Comparison of ENCODE assay signal across 24 cellular contexts in the genomic region with DNA sequence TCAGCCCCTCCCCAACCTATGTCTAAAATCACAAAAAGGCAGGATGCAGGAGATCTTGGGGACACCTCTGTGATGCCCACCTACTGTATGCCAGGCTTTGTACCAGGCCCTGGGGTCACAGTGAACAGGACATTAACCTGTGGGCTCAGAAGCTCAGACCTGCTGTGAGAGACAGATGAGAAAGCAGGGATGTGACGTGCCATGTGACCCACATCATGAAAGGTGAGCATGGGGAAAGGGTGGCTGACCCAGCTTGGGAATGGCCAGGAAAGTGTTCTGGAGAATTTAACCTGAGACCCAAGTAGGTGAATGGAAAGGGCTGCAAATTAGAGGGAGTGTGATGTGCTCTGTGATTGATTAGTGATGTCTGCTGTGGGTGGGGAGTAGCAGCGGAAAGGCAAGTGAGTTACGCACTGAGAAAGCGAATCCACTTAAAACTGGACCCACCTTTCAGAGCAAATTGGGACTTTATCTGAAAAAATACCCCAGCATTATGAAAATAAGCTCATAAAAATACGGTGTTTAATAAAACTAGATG.
"Had no signal": no experiment of that assay in that cellular context is flagged by ENCODE, and none has a peak within 500 bp of the region (broad histone marks: within the 10 kb centered on the region; RNA-seq: fewer than 3 reads in every experiment).

No MANE protein-coding gene starts in this region.

- H3K27ac ChIP-seq: colonic mucosa, gastrocnemius medialis, heart right ventricle, parathyroid adenoma, skin epidermis, testis had no signal

- FAIRE-seq: endometrium, urothelium cell line had no signal

- DNase-seq: cerebellar nuclear complex; colonic mucosa; effector CD8-positive, alpha-beta T cell; gastrocnemius medialis; heart right ventricle; immature natural killer cell; left colon; left ventricle myocardium superior; mesenchymal stem cell; naive B cell; stimulated activated CD4-positive, alpha-beta T cell treated with anti-CD3 and anti-CD28 coated beads, Interleukin-2, amount 100 ng/mL, for 24 hours; stimulated activated CD4-positive, alpha-beta T cell treated with anti-CD3 and anti-CD28 coated beads, Interleukin-4, amount 100 ng/mL, for 4 hours; stimulated activated naive B cell treated with anti-CD40 and anti-IgM and Interleukin-4, amounts not matched to agents 10 μg/mL and 1 μg/mL and 100 μg/mL, for 72 hours; stimulated activated naive CD8-positive, alpha-beta T cell treated with anti-CD3 and anti-CD28 coated beads, Interleukin-15, amount 100 ng/mL, for 72 hours; testis; trophoblast cell had no signal

- H3K79me2 ChIP-seq: parathyroid adenoma had no signal

- H3K27ac Mint-ChIP-seq: stimulated activated naive B cell treated with anti-CD40 and anti-IgM and Interleukin-4, amounts not matched to agents 10 μg/mL and 1 μg/mL and 100 μg/mL, for 72 hours; stimulated activated naive CD8-positive, alpha-beta T cell treated with anti-CD3 and anti-CD28 coated beads, Interleukin-15, amount 100 ng/mL, for 72 hours had no signal

- ATAC-seq: gastrocnemius medialis; heart right ventricle; left colon; left ventricle myocardium superior; stimulated activated naive B cell treated with anti-CD40 and anti-IgM and Interleukin-4, amounts not matched to agents 10 μg/mL and 1 μg/mL and 100 μg/mL, for 72 hours; stimulated activated naive CD8-positive, alpha-beta T cell treated with anti-CD3 and anti-CD28 coated beads, Interleukin-15, amount 100 ng/mL, for 72 hours had no signal

- H3K4me1 Mint-ChIP-seq: immature natural killer cell; naive B cell; stimulated activated naive B cell treated with anti-CD40 and anti-IgM and Interleukin-4, amounts not matched to agents 10 μg/mL and 1 μg/mL and 100 μg/mL, for 72 hours; stimulated activated naive CD8-positive, alpha-beta T cell treated with anti-CD3 and anti-CD28 coated beads, Interleukin-15, amount 100 ng/mL, for 72 hours had no signal

- H3K9me3 ChIP-seq: colonic mucosa, esophagus muscularis mucosa, gastrocnemius medialis, sigmoid colon, testis had no signal

- H3K4me1 ChIP-seq: gastrocnemius medialis, parathyroid adenoma, testis had no signal

- H3K4me3 Mint-ChIP-seq: immature natural killer cell; nephron; stimulated activated naive B cell treated with anti-CD40 and anti-IgM and Interleukin-4, amounts not matched to agents 10 μg/mL and 1 μg/mL and 100 μg/mL, for 72 hours; stimulated activated naive CD8-positive, alpha-beta T cell treated with anti-CD3 and anti-CD28 coated beads, Interleukin-15, amount 100 ng/mL, for 72 hours had no signal

- H3K36me3 Mint-ChIP-seq: immature natural killer cell had no signal

- H3K27me3 ChIP-seq: colonic mucosa, esophagus muscularis mucosa, sigmoid colon, testis had no signal

- H3K9ac ChIP-seq: parathyroid adenoma had no signal

- H3K4me3 ChIP-seq: colonic mucosa, esophagus muscularis mucosa, gastrocnemius medialis, heart right ventricle, lung, sigmoid colon, skin epidermis, testis had no signal

- H3K36me3 ChIP-seq: colonic mucosa, esophagus muscularis mucosa, gastrocnemius medialis, heart right ventricle, sigmoid colon had no signal

- H2AFZ ChIP-seq: parathyroid adenoma had no signal
